9 cellular contexts compared by ENCODE assay signal in genomic region chr11:125091247-125091876, GRCh38. TPM values are rescaled to one million over a fixed set of nuclear protein-coding genes. Genes with fewer than 3 reads are reported as not detected.
DNase-seq lines count a peak whose midpoint lies in the region; ATAC-seq and TF ChIP-seq lines count a peak whose summit lies in the region.
"Had no signal": no experiment of that assay in that cellular context is flagged by ENCODE, and none has a peak within 500 bp of the region (broad histone marks: within the 10 kb centered on the region; RNA-seq: fewer than 3 reads in every experiment).

No MANE protein-coding gene starts in this region.

- H3K9me3 ChIP-seq in NT2/D1 (ENCODE audit: insufficient read depth, low read length): no peaks in the 10 kb centered on the region
- no peaks in the 10 kb centered on the region for H3K9me3 ChIP-seq in colonic mucosa
- H3K9me3 ChIP-seq in transverse colon: no peaks in the 10 kb centered on the region

- in situ Hi-C loops in Caki2 (cut with HindIII; ENCODE audit: low pct_unique_long_range_greater_than_20kb, low sequenced_read_pairs) (no loop called here), transverse colon (cut with MboI; ENCODE audit: low pct_ligation_motif_present in 1 of 4, low pct_unique_long_range_greater_than_20kb in 1 of 4, low sequenced_read_pairs in 3 of 4) (no loop called here)

- no peak for TF ChIP-seq POLR2A in transverse colon (IDR thresholded peaks at IDR 0.05)

- TF ChIP-seq EP300 in transverse colon (IDR thresholded peaks at IDR 0.05; ENCODE audit: low read depth): no peak

- peak; percentile 44 for ATAC-seq in HG02885 (IDR thresholded peaks at IDR 0.05; ENCODE audit: poor library complexity, unreplicated experiment)
- no peak for ATAC-seq in GM19463 (IDR thresholded peaks at IDR 0.05; ENCODE audit: unreplicated experiment)
- ATAC-seq: naive thymus-derived CD8-positive, alpha-beta T cell had no signal

- H3K27me3 ChIP-seq in NT2/D1 (ENCODE audit: insufficient read depth, insufficient read length) (no peaks in the 10 kb centered on the region), colonic mucosa (no peaks in the 10 kb centered on the region), transverse colon (no peaks in the 10 kb centered on the region)

- H3K4me3 ChIP-seq in NT2/D1 (ENCODE audit: insufficient read length, low read depth) (no peak overlapping the region), colonic mucosa (no peak overlapping the region), transverse colon (no peak overlapping the region)

- 56 to 73% methylated on average over 3 to 5 of the region's 5 CpGs for WGBS in transverse colon (ENCODE audit: low coverage in 1 of 2), 2 donors

- H3K27ac ChIP-seq in colonic mucosa: no peak overlapping the region
- H3K27ac ChIP-seq in transverse colon: no peak overlapping the region

- intact Hi-C loops in colonic mucosa (cut with DNase I): loop anchor here (10.0 kb wide), 1 partner anchor 253 kb away; no protein-coding TSS in a partner anchor
- intact Hi-C loops in transverse colon (cut with DNase I; ENCODE audit: low total_unique reads): no loop called here

- peaks cover 6% of the 10 kb centered on the region for H3K36me3 ChIP-seq in NT2/D1 (ENCODE audit: insufficient read depth, insufficient read length, low read length)
- no peaks in the 10 kb centered on the region for H3K36me3 ChIP-seq in colonic mucosa
- H3K36me3 ChIP-seq in transverse colon: no peaks in the 10 kb centered on the region

- H3K9ac ChIP-seq in NT2/D1 (ENCODE audit: insufficient read length, low read depth) (peak overlapping the region; percentile 46), colonic mucosa (ENCODE audit: low read depth in 2 of 2, low read length in 2 of 2) (no peak overlapping the region)

- TF ChIP-seq CTCF in colonic mucosa (IDR thresholded peaks at IDR 0.05) (peak; percentile 35), transverse colon (IDR thresholded peaks at IDR 0.05) (peak; percentile 15 to 41 (median 39))

- H3K4me1 ChIP-seq in NT2/D1 (ENCODE audit: insufficient read depth, insufficient read length): peaks cover 12% of the 10 kb centered on the region
- no peaks in the 10 kb centered on the region for H3K4me1 ChIP-seq in colonic mucosa
- no peaks in the 10 kb centered on the region for H3K4me1 ChIP-seq in transverse colon

- peak; percentile 41 for DNase-seq in Caki2 (ENCODE audit: low read depth)
- peak; percentile 77 for DNase-seq in NT2/D1 (ENCODE audit: low read depth, low spot score)
- peak; percentile 16 for DNase-seq in colonic mucosa
- peak; percentile 91 for DNase-seq in left kidney (ENCODE audit: low read depth, low spot score)
- DNase-seq in transverse colon: no peak
- DNase-seq in NCI-H774 (lab: John Stamatoyannopoulos, UW): no peak

RNA-seq across cellular contexts. Expression of gene TMEM218, which starts 20.1 kb away (rescaled TPM):
- 33.2 and 38.8 TPM in 2 replicates for total RNA-seq in Caki2 (2014; rRNA removed; shearing (Covaris generic); ENCODE audit: low replicate concordance)
- 10 to 100 TPM in 1 of 2 donors, 1 to 10 TPM in 1; 8.7 to 17.3 TPM for total RNA-seq in colonic mucosa
- total RNA-seq in transverse colon: 10 to 100 TPM in 2 of 4 donors, 1 to 10 TPM in 2; 2.6 to 18.2 (median 10.6) TPM

RNA-seq across cellular contexts. Expression of gene SLC37A2, which starts 28.3 kb away (rescaled TPM):
- total RNA-seq in Caki2 (2014; rRNA removed; shearing (Covaris generic); ENCODE audit: low replicate concordance): 1.9 TPM in 1 of 2 replicates, not detected in the other
- total RNA-seq in colonic mucosa (1 to 10 TPM; 2.2 to 5.1 TPM), transverse colon (10 to 100 TPM in 1 of 4 donors, 1 to 10 TPM in 3; 2.4 to 20.6 (median 5.9) TPM)

Comparison
In these comparisons a context has a peak if more than half of its experiments do, and no peak if none do; other contexts are left out.
1. DNase-seq: peak in Caki2 (single experiment), NT2/D1 (single experiment), colonic mucosa (single experiment) and left kidney (single experiment); none in transverse colon (single experiment) and NCI-H774 (single experiment).